Comparison of ENCODE assay signal across 1 cellular context in the genomic region with DNA sequence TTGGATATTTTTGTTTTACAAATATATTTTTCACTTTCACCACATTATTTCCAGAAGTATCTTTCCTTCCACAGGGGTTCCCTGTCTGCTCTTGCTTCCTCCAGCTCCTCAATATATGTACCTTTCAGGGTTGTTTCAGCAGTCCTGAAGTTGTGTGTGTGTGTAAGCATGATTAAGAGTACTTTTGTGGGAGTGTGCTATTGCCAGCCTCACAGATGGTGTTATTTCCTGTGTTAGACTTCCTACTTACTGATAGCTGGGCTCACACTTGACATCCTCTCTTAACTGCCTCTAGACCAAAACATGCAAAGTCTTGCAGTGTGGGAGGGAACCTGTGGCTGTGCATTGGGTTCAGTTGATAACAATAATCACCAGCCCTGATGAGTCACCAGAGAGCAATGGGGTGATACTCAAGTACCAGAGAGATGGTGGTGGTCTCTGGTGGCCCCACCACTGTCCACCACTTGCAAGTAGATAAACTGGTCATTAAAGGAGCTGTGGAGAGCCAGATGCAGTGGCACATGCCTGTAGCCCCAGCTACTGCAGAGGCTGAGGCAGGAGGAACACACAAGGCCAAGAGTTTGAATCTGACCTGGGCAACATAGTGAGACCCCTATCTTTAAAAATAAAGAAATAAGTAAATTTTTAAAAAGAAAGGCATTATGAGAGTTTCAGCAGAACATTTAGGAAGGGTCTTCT.
TF ChIP-seq lines count a peak whose summit lies in the region.

No MANE protein-coding gene starts in this region.

TF ChIP-seq in K562, 482 proteins besides CTCF, POLR2A, EP300 and RAD21 (continued from another document and continues in another):
- TF ChIP-seq, protein P1, sequence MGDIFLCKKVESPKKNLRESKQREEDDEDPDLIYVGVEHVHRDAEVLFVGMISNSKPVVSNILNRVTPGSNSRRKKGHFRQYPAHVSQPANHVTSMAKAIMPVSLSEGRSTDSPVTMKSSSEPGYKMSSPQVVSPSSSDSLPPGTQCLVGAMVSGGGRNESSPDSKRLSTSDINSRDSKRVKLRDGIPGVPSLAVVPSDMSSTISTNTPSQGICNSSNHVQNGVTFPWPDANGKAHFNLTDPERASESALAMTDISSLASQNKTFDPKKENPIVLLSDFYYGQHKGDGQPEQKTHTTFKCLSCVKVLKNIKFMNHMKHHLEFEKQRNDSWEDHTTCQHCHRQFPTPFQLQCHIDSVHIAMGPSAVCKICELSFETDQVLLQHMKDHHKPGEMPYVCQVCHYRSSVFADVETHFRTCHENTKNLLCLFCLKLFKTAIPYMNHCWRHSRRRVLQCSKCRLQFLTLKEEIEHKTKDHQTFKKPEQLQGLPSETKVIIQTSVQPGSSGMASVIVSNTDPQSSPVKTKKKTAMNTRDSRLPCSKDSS (IDR thresholded peaks at IDR 0.05; ENCODE audit: low read depth, partially characterized antibody): no peak
- TF ChIP-seq PCBP2 (IDR thresholded peaks at IDR 0.05; ENCODE audit: low read depth, low read length, poor library complexity, severe bottlenecking) (no peak), ELF4 (CRISPR knock-in tag; IDR thresholded peaks at IDR 0.05) (peak; percentile 97), SIRT6 (IDR thresholded peaks at IDR 0.05; ENCODE audit: low read depth, low read length) (no peak), BDP1 (IDR thresholded peaks at IDR 0.05; ENCODE audit: insufficient read depth, insufficient read length) (no peak), RNF2 (IDR thresholded peaks at IDR 0.05) (peak; percentile 98), RFX5 (IDR thresholded peaks at IDR 0.05; ENCODE audit: low read depth, low read length) (no peak), SMARCC2 (IDR thresholded peaks at IDR 0.05; ENCODE audit: low read depth) (peak; percentile 98), PHB (CRISPR knock-in tag; IDR thresholded peaks at IDR 0.05) (no peak), CEBPG (CRISPR knock-in tag; IDR thresholded peaks at IDR 0.05) (no peak), CEBPG (tag; conservative IDR thresholded peaks at IDR 0.05 in 1 of 2, IDR thresholded peaks at IDR 0.05 in 1 of 2) (no peak; a peak in 1 of 4 replicates), PTTG1 (tag; IDR thresholded peaks at IDR 0.05; ENCODE audit: low read depth) (no peak), POLR2AphosphoS2 (IDR thresholded peaks at IDR 0.05; ENCODE audit: low read length) (no peak), U2AF1 (optimal IDR thresholded peaks at IDR 0.05; ENCODE audit: low read depth, low read length) (no peak), RBBP5 (IDR thresholded peaks at IDR 0.05; ENCODE audit: borderline replicate concordance, insufficient read depth, low read length, poor library complexity, severe bottlenecking) (no peak), ZFP30 (CRISPR knock-in tag; IDR thresholded peaks at IDR 0.05; ENCODE audit: borderline replicate concordance) (no peak), C11orf30 (IDR thresholded peaks at IDR 0.05; ENCODE audit: low read depth) (0 out of 2 replicates have a peak, but pooled peaks have one; percentile 33), MECOM (CRISPR knock-in tag; IDR thresholded peaks at IDR 0.05) (peak; percentile 57; the same call in 1 of the 2 replicates), ZSCAN32 (CRISPR knock-in tag; IDR thresholded peaks at IDR 0.05) (no peak), NFXL1 (CRISPR knock-in tag; IDR thresholded peaks at IDR 0.05) (peak; percentile 72; the same call in 1 of the 2 replicates), POLR2H (tag; IDR thresholded peaks at IDR 0.05; ENCODE audit: low read depth) (peak; percentile 77), NFATC3 (IDR thresholded peaks at IDR 0.05) (no peak), PHB2 (IDR thresholded peaks at IDR 0.05; ENCODE audit: low read depth) (peak; percentile 82; the same call in 1 of the 2 replicates), MAZ (CRISPR knock-in tag; conservative IDR thresholded peaks at IDR 0.05 in 1 of 2, IDR thresholded peaks at IDR 0.05 in 1 of 2) (peak; percentile 58 to 87), HLTF (IDR thresholded peaks at IDR 0.05) (no peak; the same call in 1 of the 2 replicates), KLF1 (tag; IDR thresholded peaks at IDR 0.05) (no peak), BCL6 (CRISPR knock-in tag; IDR thresholded peaks at IDR 0.05) (no peak), ZFP1 (CRISPR knock-in tag; IDR thresholded peaks at IDR 0.05) (no peak), ZNF3 (CRISPR knock-in tag; IDR thresholded peaks at IDR 0.05) (no peak), MEF2D (tag; conservative IDR thresholded peaks at IDR 0.05; ENCODE audit: low read depth) (0 out of 2 replicates have a peak, but pooled peaks have one; percentile 57), CTBP1 (IDR thresholded peaks at IDR 0.05; ENCODE audit: borderline replicate concordance) (peak; percentile 95), NFIC (IDR thresholded peaks at IDR 0.05) (peak; percentile 86), ZZZ3 (IDR thresholded peaks at IDR 0.05) (0 out of 2 replicates have a peak, but pooled peaks have one; percentile 6), MEIS2 (IDR thresholded peaks at IDR 0.05; ENCODE audit: partially characterized antibody) (peak; percentile 70), HMGN3 (IDR thresholded peaks at IDR 0.05; ENCODE audit: borderline replicate concordance, extremely low read depth, insufficient read length, low read depth, low read length) (peak; percentile 84), LARP7 (IDR thresholded peaks at IDR 0.05) (no peak), ZBTB1 (CRISPR knock-in tag; IDR thresholded peaks at IDR 0.05; ENCODE audit: borderline replicate concordance, low read depth) (no peak), KDM2B (CRISPR knock-in tag; IDR thresholded peaks at IDR 0.05) (no peak), GATAD2B (IDR thresholded peaks at IDR 0.05; ENCODE audit: borderline replicate concordance) (peak; percentile 97), SMAD2 (IDR thresholded peaks at IDR 0.05; ENCODE audit: low read depth, low read length) (no peak), CAMTA2 (CRISPR knock-in tag; conservative IDR thresholded peaks at IDR 0.05) (no peak), PURB (CRISPR knock-in tag; IDR thresholded peaks at IDR 0.05; ENCODE audit: low read depth) (no peak)
- TF ChIP-seq, protein P2, sequence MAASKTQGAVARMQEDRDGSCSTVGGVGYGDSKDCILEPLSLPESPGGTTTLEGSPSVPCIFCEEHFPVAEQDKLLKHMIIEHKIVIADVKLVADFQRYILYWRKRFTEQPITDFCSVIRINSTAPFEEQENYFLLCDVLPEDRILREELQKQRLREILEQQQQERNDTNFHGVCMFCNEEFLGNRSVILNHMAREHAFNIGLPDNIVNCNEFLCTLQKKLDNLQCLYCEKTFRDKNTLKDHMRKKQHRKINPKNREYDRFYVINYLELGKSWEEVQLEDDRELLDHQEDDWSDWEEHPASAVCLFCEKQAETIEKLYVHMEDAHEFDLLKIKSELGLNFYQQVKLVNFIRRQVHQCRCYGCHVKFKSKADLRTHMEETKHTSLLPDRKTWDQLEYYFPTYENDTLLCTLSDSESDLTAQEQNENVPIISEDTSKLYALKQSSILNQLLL (CRISPR knock-in tag; IDR thresholded peaks at IDR 0.05; ENCODE audit: borderline replicate concordance): no peak
- TF ChIP-seq, protein P3, sequence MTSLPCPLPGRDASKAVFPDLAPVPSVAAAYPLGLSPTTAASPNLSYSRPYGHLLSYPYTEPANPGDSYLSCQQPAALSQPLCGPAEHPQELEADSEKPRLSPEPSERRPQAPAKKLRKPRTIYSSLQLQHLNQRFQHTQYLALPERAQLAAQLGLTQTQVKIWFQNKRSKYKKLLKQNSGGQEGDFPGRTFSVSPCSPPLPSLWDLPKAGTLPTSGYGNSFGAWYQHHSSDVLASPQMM (CRISPR knock-in tag; IDR thresholded peaks at IDR 0.05): no peak
- TF ChIP-seq, protein P4, sequence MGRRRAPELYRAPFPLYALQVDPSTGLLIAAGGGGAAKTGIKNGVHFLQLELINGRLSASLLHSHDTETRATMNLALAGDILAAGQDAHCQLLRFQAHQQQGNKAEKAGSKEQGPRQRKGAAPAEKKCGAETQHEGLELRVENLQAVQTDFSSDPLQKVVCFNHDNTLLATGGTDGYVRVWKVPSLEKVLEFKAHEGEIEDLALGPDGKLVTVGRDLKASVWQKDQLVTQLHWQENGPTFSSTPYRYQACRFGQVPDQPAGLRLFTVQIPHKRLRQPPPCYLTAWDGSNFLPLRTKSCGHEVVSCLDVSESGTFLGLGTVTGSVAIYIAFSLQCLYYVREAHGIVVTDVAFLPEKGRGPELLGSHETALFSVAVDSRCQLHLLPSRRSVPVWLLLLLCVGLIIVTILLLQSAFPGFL (CRISPR knock-in tag; IDR thresholded peaks at IDR 0.05): no peak
- TF ChIP-seq, protein P5, sequence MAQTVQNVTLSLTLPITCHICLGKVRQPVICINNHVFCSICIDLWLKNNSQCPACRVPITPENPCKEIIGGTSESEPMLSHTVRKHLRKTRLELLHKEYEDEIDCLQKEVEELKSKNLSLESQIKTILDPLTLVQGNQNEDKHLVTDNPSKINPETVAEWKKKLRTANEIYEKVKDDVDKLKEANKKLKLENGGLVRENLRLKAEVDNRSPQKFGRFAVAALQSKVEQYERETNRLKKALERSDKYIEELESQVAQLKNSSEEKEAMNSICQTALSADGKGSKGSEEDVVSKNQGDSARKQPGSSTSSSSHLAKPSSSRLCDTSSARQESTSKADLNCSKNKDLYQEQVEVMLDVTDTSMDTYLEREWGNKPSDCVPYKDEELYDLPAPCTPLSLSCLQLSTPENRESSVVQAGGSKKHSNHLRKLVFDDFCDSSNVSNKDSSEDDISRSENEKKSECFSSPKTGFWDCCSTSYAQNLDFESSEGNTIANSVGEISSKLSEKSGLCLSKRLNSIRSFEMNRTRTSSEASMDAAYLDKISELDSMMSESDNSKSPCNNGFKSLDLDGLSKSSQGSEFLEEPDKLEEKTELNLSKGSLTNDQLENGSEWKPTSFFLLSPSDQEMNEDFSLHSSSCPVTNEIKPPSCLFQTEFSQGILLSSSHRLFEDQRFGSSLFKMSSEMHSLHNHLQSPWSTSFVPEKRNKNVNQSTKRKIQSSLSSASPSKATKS (CRISPR knock-in tag; IDR thresholded peaks at IDR 0.05): no peak
- TF ChIP-seq, protein P6, sequence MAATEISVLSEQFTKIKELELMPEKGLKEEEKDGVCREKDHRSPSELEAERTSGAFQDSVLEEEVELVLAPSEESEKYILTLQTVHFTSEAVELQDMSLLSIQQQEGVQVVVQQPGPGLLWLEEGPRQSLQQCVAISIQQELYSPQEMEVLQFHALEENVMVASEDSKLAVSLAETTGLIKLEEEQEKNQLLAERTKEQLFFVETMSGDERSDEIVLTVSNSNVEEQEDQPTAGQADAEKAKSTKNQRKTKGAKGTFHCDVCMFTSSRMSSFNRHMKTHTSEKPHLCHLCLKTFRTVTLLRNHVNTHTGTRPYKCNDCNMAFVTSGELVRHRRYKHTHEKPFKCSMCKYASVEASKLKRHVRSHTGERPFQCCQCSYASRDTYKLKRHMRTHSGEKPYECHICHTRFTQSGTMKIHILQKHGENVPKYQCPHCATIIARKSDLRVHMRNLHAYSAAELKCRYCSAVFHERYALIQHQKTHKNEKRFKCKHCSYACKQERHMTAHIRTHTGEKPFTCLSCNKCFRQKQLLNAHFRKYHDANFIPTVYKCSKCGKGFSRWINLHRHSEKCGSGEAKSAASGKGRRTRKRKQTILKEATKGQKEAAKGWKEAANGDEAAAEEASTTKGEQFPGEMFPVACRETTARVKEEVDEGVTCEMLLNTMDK (IDR thresholded peaks at IDR 0.05; ENCODE audit: borderline replicate concordance, insufficient read depth, low read depth, low read length, poor library complexity, severe bottlenecking): no peak
- TF ChIP-seq, protein P7, sequence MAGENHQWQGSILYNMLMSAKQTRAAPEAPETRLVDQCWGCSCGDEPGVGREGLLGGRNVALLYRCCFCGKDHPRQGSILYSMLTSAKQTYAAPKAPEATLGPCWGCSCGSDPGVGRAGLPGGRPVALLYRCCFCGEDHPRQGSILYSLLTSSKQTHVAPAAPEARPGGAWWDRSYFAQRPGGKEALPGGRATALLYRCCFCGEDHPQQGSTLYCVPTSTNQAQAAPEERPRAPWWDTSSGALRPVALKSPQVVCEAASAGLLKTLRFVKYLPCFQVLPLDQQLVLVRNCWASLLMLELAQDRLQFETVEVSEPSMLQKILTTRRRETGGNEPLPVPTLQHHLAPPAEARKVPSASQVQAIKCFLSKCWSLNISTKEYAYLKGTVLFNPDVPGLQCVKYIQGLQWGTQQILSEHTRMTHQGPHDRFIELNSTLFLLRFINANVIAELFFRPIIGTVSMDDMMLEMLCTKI (IDR thresholded peaks at IDR 0.05; ENCODE audit: partially characterized antibody): no peak
- TF ChIP-seq, protein P8, sequence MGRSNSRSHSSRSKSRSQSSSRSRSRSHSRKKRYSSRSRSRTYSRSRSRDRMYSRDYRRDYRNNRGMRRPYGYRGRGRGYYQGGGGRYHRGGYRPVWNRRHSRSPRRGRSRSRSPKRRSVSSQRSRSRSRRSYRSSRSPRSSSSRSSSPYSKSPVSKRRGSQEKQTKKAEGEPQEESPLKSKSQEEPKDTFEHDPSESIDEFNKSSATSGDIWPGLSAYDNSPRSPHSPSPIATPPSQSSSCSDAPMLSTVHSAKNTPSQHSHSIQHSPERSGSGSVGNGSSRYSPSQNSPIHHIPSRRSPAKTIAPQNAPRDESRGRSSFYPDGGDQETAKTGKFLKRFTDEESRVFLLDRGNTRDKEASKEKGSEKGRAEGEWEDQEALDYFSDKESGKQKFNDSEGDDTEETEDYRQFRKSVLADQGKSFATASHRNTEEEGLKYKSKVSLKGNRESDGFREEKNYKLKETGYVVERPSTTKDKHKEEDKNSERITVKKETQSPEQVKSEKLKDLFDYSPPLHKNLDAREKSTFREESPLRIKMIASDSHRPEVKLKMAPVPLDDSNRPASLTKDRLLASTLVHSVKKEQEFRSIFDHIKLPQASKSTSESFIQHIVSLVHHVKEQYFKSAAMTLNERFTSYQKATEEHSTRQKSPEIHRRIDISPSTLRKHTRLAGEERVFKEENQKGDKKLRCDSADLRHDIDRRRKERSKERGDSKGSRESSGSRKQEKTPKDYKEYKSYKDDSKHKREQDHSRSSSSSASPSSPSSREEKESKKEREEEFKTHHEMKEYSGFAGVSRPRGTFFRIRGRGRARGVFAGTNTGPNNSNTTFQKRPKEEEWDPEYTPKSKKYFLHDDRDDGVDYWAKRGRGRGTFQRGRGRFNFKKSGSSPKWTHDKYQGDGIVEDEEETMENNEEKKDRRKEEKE (IDR thresholded peaks at IDR 0.05; ENCODE audit: borderline replicate concordance in 1 of 2, control insufficient read depth in 1 of 2, low read depth in 2 of 2, low read length in 1 of 2): peak in 1 of 2 experiments; percentile 68; a peak in 1 of 4 replicates
- TF ChIP-seq, protein P9, sequence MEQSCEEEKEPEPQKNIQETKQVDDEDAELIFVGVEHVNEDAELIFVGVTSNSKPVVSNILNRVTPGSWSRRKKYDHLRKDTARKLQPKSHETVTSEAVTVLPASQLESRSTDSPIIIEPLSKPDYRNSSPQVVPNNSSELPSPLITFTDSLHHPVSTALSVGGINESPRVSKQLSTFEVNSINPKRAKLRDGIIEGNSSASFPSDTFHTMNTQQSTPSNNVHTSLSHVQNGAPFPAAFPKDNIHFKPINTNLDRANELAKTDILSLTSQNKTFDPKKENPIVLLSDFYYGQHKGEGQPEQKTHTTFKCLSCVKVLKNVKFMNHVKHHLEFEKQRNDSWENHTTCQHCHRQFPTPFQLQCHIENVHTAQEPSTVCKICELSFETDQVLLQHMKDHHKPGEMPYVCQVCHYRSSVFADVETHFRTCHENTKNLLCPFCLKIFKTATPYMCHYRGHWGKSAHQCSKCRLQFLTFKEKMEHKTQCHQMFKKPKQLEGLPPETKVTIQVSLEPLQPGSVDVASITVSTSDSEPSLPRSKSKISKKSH (CRISPR knock-in tag; IDR thresholded peaks at IDR 0.05): no peak
- TF ChIP-seq, protein P10, sequence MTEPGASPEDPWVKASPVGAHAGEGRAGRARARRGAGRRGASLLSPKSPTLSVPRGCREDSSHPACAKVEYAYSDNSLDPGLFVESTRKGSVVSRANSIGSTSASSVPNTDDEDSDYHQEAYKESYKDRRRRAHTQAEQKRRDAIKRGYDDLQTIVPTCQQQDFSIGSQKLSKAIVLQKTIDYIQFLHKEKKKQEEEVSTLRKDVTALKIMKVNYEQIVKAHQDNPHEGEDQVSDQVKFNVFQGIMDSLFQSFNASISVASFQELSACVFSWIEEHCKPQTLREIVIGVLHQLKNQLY (CRISPR knock-in tag; conservative IDR thresholded peaks at IDR 0.05): no peak
